ENCODE assay signal across 1 cellular context in the genomic region with DNA sequence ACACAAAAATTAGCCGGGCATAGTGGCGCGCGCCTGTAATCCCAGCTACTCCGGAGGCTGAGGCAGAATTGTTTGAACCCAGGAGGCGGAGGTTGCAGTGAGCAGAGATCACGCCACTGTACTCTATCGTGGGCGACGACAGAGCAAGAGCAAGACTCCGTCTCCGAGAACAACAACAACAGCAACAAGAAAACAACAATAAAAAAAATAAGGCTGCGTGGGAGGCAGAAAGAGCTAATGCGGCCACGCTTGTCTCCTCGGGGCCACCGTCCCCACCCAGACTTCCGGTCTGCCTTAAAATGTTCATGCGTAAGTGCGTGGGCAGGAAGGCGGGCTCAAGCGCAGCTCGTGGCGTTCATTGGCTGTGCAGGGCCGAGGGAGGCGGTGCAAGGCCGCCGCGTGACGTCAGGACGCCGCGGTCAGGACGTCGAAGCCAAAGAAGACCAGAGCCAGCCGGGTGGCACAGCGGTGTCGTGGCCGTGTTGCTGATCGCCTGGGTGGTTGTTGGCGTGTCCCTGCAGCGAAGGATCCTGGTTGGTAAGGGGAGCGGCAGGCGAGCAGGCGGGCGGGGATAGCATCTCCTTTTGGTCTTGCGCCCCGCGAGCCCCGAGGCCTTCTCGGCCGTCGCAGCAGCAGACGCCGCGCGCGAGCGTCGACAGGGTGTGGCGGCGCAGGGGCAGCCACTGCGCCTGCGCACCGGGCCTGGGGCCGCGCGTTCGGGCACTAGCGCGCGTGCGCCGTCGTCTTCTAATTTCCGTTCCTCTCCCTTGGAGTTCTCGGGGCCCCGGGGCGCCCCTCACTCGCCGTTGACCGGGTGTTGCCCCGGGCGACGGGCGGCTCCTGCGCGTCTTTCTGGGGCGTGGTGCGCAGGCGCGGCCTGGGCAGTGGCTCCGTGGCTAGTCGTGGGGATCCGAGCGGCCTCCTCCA.
TF ChIP-seq lines count a peak whose summit lies in the region.

A gene (plus strand): TSS at position 426 of the 927 bp plus-strand sequence. CDS start 2,146 bp downstream, outside the sequence.

TF ChIP-seq in WTC11, 78 proteins besides CTCF, POLR2A, EP300 and RAD21 (continued from another document):
- TF ChIP-seq, protein P1, sequence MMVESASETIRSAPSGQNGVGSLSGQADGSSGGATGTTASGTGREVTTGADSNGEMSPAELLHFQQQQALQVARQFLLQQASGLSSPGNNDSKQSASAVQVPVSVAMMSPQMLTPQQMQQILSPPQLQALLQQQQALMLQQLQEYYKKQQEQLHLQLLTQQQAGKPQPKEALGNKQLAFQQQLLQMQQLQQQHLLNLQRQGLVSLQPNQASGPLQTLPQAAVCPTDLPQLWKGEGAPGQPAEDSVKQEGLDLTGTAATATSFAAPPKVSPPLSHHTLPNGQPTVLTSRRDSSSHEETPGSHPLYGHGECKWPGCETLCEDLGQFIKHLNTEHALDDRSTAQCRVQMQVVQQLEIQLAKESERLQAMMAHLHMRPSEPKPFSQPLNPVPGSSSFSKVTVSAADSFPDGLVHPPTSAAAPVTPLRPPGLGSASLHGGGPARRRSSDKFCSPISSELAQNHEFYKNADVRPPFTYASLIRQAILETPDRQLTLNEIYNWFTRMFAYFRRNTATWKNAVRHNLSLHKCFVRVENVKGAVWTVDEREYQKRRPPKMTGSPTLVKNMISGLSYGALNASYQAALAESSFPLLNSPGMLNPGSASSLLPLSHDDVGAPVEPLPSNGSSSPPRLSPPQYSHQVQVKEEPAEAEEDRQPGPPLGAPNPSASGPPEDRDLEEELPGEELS (CRISPR knock-in tag; IDR thresholded peaks at IDR 0.05) = peak; percentile 96; the same call in 1 of the 2 replicates
- TF ChIP-seq, protein P2, sequence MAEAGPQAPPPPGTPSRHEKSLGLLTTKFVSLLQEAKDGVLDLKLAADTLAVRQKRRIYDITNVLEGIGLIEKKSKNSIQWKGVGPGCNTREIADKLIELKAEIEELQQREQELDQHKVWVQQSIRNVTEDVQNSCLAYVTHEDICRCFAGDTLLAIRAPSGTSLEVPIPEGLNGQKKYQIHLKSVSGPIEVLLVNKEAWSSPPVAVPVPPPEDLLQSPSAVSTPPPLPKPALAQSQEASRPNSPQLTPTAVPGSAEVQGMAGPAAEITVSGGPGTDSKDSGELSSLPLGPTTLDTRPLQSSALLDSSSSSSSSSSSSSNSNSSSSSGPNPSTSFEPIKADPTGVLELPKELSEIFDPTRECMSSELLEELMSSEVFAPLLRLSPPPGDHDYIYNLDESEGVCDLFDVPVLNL (CRISPR knock-in tag; IDR thresholded peaks at IDR 0.05; ENCODE audit: borderline replicate concordance, low read depth) = peak; percentile 78; the same call in 1 of the 2 replicates
- TF ChIP-seq, protein P3, sequence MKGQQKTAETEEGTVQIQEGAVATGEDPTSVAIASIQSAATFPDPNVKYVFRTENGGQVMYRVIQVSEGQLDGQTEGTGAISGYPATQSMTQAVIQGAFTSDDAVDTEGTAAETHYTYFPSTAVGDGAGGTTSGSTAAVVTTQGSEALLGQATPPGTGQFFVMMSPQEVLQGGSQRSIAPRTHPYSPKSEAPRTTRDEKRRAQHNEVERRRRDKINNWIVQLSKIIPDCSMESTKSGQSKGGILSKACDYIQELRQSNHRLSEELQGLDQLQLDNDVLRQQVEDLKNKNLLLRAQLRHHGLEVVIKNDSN (CRISPR knock-in tag; IDR thresholded peaks at IDR 0.05) = peak; percentile 69; the same call in 1 of the 2 replicates
- TF ChIP-seq JUN (CRISPR knock-in tag; IDR thresholded peaks at IDR 0.05) (peak; percentile 56; the same call in 1 of the 2 replicates), SMAD4 (CRISPR knock-in tag; IDR thresholded peaks at IDR 0.05) (no peak; the same call in 1 of the 2 replicates), MYBL2 (CRISPR knock-in tag; IDR thresholded peaks at IDR 0.05) (0 out of 2 replicates have a peak, but pooled peaks have one; percentile 62), TCF7 (CRISPR knock-in tag; IDR thresholded peaks at IDR 0.05; ENCODE audit: low read depth) (peak; percentile 65; the same call in 1 of the 2 replicates), FOXK1 (CRISPR knock-in tag; IDR thresholded peaks at IDR 0.05) (peak; percentile 90), MXD4 (CRISPR knock-in tag; IDR thresholded peaks at IDR 0.05; ENCODE audit: borderline replicate concordance) (no peak), CREB1 (CRISPR knock-in tag; IDR thresholded peaks at IDR 0.05) (0 out of 2 replicates have a peak, but pooled peaks have one; percentile 49), TEAD1 (CRISPR knock-in tag; IDR thresholded peaks at IDR 0.05) (peak; percentile 84), NFYB (CRISPR knock-in tag; conservative IDR thresholded peaks at IDR 0.05; ENCODE audit: low read depth) (peak; percentile 91), CREM (CRISPR knock-in tag; IDR thresholded peaks at IDR 0.05) (peak; percentile 81; the same call in 1 of the 2 replicates), ZNF317 (CRISPR knock-in tag; IDR thresholded peaks at IDR 0.05; ENCODE audit: borderline replicate concordance, low read depth) (no peak), ZNF416 (CRISPR knock-in tag; IDR thresholded peaks at IDR 0.05) (0 out of 2 replicates have a peak, but pooled peaks have one; percentile 0), NFE2L1 (CRISPR knock-in tag; IDR thresholded peaks at IDR 0.05) (peak; percentile 84; the same call in 1 of the 2 replicates), KAT7 (CRISPR knock-in tag; IDR thresholded peaks at IDR 0.05; ENCODE audit: borderline replicate concordance) (peak; percentile 92), FOXP1 (CRISPR knock-in tag; IDR thresholded peaks at IDR 0.05; ENCODE audit: borderline replicate concordance) (peak; percentile 87; the same call in 1 of the 2 replicates), GRHL2 (CRISPR knock-in tag; IDR thresholded peaks at IDR 0.05; ENCODE audit: insufficient replicate concordance, severe bottlenecking) (no peak), ZNF232 (CRISPR knock-in tag; IDR thresholded peaks at IDR 0.05) (0 out of 2 replicates have a peak, but pooled peaks have one; percentile 86), ZNF121 (CRISPR knock-in tag; IDR thresholded peaks at IDR 0.05) (no peak), SP1 (CRISPR knock-in tag; conservative IDR thresholded peaks at IDR 0.05) (peak; percentile 90), GABPB1 (CRISPR knock-in tag; IDR thresholded peaks at IDR 0.05) (peak; percentile 65), NR2C2 (CRISPR knock-in tag; IDR thresholded peaks at IDR 0.05) (peak; percentile 48; the same call in 1 of the 2 replicates), ZNF423 (CRISPR knock-in tag; IDR thresholded peaks at IDR 0.05) (no peak)
- TF ChIP-seq, protein P4, sequence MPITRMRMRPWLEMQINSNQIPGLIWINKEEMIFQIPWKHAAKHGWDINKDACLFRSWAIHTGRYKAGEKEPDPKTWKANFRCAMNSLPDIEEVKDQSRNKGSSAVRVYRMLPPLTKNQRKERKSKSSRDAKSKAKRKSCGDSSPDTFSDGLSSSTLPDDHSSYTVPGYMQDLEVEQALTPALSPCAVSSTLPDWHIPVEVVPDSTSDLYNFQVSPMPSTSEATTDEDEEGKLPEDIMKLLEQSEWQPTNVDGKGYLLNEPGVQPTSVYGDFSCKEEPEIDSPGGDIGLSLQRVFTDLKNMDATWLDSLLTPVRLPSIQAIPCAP (CRISPR knock-in tag; IDR thresholded peaks at IDR 0.05) = peak; percentile 80; the same call in 1 of the 2 replicates
- TF ChIP-seq, protein P5, sequence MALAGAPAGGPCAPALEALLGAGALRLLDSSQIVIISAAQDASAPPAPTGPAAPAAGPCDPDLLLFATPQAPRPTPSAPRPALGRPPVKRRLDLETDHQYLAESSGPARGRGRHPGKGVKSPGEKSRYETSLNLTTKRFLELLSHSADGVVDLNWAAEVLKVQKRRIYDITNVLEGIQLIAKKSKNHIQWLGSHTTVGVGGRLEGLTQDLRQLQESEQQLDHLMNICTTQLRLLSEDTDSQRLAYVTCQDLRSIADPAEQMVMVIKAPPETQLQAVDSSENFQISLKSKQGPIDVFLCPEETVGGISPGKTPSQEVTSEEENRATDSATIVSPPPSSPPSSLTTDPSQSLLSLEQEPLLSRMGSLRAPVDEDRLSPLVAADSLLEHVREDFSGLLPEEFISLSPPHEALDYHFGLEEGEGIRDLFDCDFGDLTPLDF (CRISPR knock-in tag; IDR thresholded peaks at IDR 0.05) = 0 out of 2 replicates have a peak, but pooled peaks have one; percentile 51
- TF ChIP-seq, protein P6, sequence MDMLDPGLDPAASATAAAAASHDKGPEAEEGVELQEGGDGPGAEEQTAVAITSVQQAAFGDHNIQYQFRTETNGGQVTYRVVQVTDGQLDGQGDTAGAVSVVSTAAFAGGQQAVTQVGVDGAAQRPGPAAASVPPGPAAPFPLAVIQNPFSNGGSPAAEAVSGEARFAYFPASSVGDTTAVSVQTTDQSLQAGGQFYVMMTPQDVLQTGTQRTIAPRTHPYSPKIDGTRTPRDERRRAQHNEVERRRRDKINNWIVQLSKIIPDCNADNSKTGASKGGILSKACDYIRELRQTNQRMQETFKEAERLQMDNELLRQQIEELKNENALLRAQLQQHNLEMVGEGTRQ (CRISPR knock-in tag; IDR thresholded peaks at IDR 0.05) = peak; percentile 60
- TF ChIP-seq, protein P7, sequence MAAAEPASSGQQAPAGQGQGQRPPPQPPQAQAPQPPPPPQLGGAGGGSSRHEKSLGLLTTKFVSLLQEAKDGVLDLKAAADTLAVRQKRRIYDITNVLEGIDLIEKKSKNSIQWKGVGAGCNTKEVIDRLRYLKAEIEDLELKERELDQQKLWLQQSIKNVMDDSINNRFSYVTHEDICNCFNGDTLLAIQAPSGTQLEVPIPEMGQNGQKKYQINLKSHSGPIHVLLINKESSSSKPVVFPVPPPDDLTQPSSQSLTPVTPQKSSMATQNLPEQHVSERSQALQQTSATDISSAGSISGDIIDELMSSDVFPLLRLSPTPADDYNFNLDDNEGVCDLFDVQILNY (CRISPR knock-in tag; IDR thresholded peaks at IDR 0.05) = 0 out of 2 replicates have a peak, but pooled peaks have one; percentile 25
- TF ChIP-seq, protein P8, sequence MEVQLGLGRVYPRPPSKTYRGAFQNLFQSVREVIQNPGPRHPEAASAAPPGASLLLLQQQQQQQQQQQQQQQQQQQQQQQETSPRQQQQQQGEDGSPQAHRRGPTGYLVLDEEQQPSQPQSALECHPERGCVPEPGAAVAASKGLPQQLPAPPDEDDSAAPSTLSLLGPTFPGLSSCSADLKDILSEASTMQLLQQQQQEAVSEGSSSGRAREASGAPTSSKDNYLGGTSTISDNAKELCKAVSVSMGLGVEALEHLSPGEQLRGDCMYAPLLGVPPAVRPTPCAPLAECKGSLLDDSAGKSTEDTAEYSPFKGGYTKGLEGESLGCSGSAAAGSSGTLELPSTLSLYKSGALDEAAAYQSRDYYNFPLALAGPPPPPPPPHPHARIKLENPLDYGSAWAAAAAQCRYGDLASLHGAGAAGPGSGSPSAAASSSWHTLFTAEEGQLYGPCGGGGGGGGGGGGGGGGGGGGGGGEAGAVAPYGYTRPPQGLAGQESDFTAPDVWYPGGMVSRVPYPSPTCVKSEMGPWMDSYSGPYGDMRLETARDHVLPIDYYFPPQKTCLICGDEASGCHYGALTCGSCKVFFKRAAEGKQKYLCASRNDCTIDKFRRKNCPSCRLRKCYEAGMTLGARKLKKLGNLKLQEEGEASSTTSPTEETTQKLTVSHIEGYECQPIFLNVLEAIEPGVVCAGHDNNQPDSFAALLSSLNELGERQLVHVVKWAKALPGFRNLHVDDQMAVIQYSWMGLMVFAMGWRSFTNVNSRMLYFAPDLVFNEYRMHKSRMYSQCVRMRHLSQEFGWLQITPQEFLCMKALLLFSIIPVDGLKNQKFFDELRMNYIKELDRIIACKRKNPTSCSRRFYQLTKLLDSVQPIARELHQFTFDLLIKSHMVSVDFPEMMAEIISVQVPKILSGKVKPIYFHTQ (CRISPR knock-in tag; IDR thresholded peaks at IDR 0.05) = no peak
- TF ChIP-seq, protein P9, sequence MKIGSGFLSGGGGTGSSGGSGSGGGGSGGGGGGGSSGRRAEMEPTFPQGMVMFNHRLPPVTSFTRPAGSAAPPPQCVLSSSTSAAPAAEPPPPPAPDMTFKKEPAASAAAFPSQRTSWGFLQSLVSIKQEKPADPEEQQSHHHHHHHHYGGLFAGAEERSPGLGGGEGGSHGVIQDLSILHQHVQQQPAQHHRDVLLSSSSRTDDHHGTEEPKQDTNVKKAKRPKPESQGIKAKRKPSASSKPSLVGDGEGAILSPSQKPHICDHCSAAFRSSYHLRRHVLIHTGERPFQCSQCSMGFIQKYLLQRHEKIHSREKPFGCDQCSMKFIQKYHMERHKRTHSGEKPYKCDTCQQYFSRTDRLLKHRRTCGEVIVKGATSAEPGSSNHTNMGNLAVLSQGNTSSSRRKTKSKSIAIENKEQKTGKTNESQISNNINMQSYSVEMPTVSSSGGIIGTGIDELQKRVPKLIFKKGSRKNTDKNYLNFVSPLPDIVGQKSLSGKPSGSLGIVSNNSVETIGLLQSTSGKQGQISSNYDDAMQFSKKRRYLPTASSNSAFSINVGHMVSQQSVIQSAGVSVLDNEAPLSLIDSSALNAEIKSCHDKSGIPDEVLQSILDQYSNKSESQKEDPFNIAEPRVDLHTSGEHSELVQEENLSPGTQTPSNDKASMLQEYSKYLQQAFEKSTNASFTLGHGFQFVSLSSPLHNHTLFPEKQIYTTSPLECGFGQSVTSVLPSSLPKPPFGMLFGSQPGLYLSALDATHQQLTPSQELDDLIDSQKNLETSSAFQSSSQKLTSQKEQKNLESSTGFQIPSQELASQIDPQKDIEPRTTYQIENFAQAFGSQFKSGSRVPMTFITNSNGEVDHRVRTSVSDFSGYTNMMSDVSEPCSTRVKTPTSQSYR (CRISPR knock-in tag; IDR thresholded peaks at IDR 0.05) = peak; percentile 62; the same call in 1 of the 2 replicates
- TF ChIP-seq, protein P10, sequence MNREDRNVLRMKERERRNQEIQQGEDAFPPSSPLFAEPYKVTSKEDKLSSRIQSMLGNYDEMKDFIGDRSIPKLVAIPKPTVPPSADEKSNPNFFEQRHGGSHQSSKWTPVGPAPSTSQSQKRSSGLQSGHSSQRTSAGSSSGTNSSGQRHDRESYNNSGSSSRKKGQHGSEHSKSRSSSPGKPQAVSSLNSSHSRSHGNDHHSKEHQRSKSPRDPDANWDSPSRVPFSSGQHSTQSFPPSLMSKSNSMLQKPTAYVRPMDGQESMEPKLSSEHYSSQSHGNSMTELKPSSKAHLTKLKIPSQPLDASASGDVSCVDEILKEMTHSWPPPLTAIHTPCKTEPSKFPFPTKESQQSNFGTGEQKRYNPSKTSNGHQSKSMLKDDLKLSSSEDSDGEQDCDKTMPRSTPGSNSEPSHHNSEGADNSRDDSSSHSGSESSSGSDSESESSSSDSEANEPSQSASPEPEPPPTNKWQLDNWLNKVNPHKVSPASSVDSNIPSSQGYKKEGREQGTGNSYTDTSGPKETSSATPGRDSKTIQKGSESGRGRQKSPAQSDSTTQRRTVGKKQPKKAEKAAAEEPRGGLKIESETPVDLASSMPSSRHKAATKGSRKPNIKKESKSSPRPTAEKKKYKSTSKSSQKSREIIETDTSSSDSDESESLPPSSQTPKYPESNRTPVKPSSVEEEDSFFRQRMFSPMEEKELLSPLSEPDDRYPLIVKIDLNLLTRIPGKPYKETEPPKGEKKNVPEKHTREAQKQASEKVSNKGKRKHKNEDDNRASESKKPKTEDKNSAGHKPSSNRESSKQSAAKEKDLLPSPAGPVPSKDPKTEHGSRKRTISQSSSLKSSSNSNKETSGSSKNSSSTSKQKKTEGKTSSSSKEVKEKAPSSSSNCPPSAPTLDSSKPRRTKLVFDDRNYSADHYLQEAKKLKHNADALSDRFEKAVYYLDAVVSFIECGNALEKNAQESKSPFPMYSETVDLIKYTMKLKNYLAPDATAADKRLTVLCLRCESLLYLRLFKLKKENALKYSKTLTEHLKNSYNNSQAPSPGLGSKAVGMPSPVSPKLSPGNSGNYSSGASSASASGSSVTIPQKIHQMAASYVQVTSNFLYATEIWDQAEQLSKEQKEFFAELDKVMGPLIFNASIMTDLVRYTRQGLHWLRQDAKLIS (CRISPR knock-in tag; IDR thresholded peaks at IDR 0.05; ENCODE audit: borderline replicate concordance) = no peak
